17 cellular contexts compared by ENCODE assay signal in genomic region chr17:27266228-27266627, GRCh38.
"Had no signal": no experiment of that assay in that cellular context is flagged by ENCODE, and none has a peak within 500 bp of the region (broad histone marks: within the 10 kb centered on the region; RNA-seq: fewer than 3 reads in every experiment).

No MANE protein-coding gene starts in this region.

- DNase-seq: dermis blood vessel endothelial cell; dorsolateral prefrontal cortex; effector CD4-positive, alpha-beta T cell; effector memory CD4-positive, alpha-beta T cell; foreskin keratinocyte; glutamatergic neuron; head of caudate nucleus; hippocampal formation; left colon; left ventricle myocardium superior; lower lobe of right lung; mesenchymal stem cell; mucosa of descending colon had no signal

- H3K4me1 Mint-ChIP-seq: mesothelial cell of epicardium had no signal

- ATAC-seq: foreskin keratinocyte, left colon, left lobe of liver, left ventricle myocardium superior, lower lobe of right lung, mucosa of descending colon had no signal

- H3K4me3 ChIP-seq: coronary artery, dorsolateral prefrontal cortex, esophagus muscularis mucosa, lower lobe of right lung, mucosa of descending colon had no signal

- H3K4me3 Mint-ChIP-seq: mesothelial cell of epicardium had no signal

- H3K9me3 ChIP-seq: esophagus muscularis mucosa, lower lobe of right lung, mucosa of descending colon had no signal

- H3K27ac ChIP-seq: coronary artery, dorsolateral prefrontal cortex, esophagus muscularis mucosa, foreskin keratinocyte, lower lobe of right lung had no signal

- H3K27me3 ChIP-seq: dorsolateral prefrontal cortex, esophagus muscularis mucosa had no signal

- H3K27ac Mint-ChIP-seq: mesothelial cell of epicardium had no signal

- H3K36me3 ChIP-seq: esophagus muscularis mucosa, lower lobe of right lung had no signal

- H3K36me3 Mint-ChIP-seq: mesothelial cell of epicardium had no signal

- H3K9me3 Mint-ChIP-seq: mesothelial cell of epicardium had no signal

- H3K4me1 ChIP-seq: foreskin keratinocyte had no signal
